18 cellular contexts compared by ENCODE assay signal in genomic region chr3:53544357-53544756, GRCh38. TPM values are rescaled to one million over a fixed set of nuclear protein-coding genes. Genes with fewer than 3 reads are reported as not detected.
DNase-seq lines count a peak whose midpoint lies in the region; FAIRE-seq and TF ChIP-seq lines count a peak whose summit lies in the region.
"Had no signal": no experiment of that assay in that cellular context is flagged by ENCODE, and none has a peak within 500 bp of the region (broad histone marks: within the 10 kb centered on the region; RNA-seq: fewer than 3 reads in every experiment).

No MANE protein-coding gene starts in this region.

- H3K4me1 Mint-ChIP-seq in Calu3 (ENCODE audit: low read depth, unreplicated experiment): peaks cover 17% of the 10 kb centered on the region

- no peaks in the 10 kb centered on the region for H3K4me1 ChIP-seq in mesenchymal stem cell (ENCODE audit: control insufficient read depth, insufficient read depth, low read depth, low read length)
- H3K4me1 ChIP-seq in uterus: no peaks in the 10 kb centered on the region
- H3K4me1 ChIP-seq: Peyer's patch had no signal

- H3K27ac ChIP-seq in mesenchymal stem cell (ENCODE audit: low read length, poor library complexity, severe bottlenecking) (no peak overlapping the region), uterus (peak overlapping the region in 1 of 2 donors; percentile 64)
- H3K27ac ChIP-seq: Peyer's patch had no signal

- H3K27me3 ChIP-seq in mesenchymal stem cell (ENCODE audit: control insufficient read depth in 1 of 2, insufficient read depth in 1 of 2, low read length in 2 of 2) (peaks cover 0 to 5% of the 10 kb centered on the region in 2 experiments), uterus (no peaks in the 10 kb centered on the region)
- H3K27me3 ChIP-seq: Peyer's patch had no signal

- H4K8ac ChIP-seq in mesenchymal stem cell (ENCODE audit: low read length): no peak overlapping the region

- H3K36me3 ChIP-seq in mesenchymal stem cell (ENCODE audit: control insufficient read depth in 1 of 2, insufficient read depth in 2 of 2, low read depth in 1 of 2, low read length in 2 of 2) (no peaks in the 10 kb centered on the region), uterus (no peaks in the 10 kb centered on the region)
- H3K36me3 ChIP-seq: Peyer's patch had no signal

- no peak overlapping the region for H2AK5ac ChIP-seq in mesenchymal stem cell (ENCODE audit: low read length, severe bottlenecking)

- no peaks in the 10 kb centered on the region for H3K9me3 ChIP-seq in mesenchymal stem cell (ENCODE audit: control insufficient read depth, low read length)
- no peaks in the 10 kb centered on the region for H3K9me3 ChIP-seq in uterus
- H3K9me3 ChIP-seq: Peyer's patch had no signal

- intact Hi-C loops in Calu3 (cut with micrococcal nuclease; ENCODE audit: unreplicated experiment): no loop called here
- intact Hi-C loops in uterus (cut with DNase I; ENCODE audit: low total_unique reads): no loop called here

- no peak overlapping the region for H3K14ac ChIP-seq in mesenchymal stem cell (ENCODE audit: low read length in 2 of 2)

- H3K18ac ChIP-seq in mesenchymal stem cell (ENCODE audit: low read depth in 1 of 2, low read length in 2 of 2): no peak overlapping the region

- no peak overlapping the region for H2BK5ac ChIP-seq in mesenchymal stem cell (ENCODE audit: low read depth, low read length, poor library complexity, severe bottlenecking)

- CTCF ChIA-PET in Calu3 (lab: Charles Lee): interaction anchor here (1.2 kb wide), 1 partner anchor 86 kb away, joined by 3 read pairs; no protein-coding TSS in a partner anchor

- no peak overlapping the region for H3K4me3 Mint-ChIP-seq in Calu3 (ENCODE audit: low read depth, unreplicated experiment)
- H3K4me3 Mint-ChIP-seq: CD8-positive, alpha-beta T cell; H9 had no signal

- WGBS in mesenchymal stem cell: 88% methylated on average over 3 of the region's 3 CpGs

- DNase-seq in Calu3: peak; percentile 33
- no peak for DNase-seq in GM18507 (ENCODE audit: extremely low spot score, insufficient read length, low read depth)
- peak; percentile 14 for DNase-seq in astrocyte of the hippocampus (ENCODE audit: low read depth, low spot score)
- peak; percentile 2 for DNase-seq in glomerular visceral epithelial cell (ENCODE audit: extremely low spot score)
- no peak for DNase-seq in mesenchymal stem cell
- DNase-seq in amygdala (lab: John Stamatoyannopoulos, UW): no peak
- DNase-seq in uterus: no peak
- DNase-seq: CD8-positive, alpha-beta T cell; DMS153; H9; IMR-90; Kasumi-1; MV-4-11; NCI-H1417 treated with DMSO at 0.1 percent for 48 hours; NCI-H2029 treated with DMSO at 0.1 percent for 48 hours; NCI-H510A treated with DMSO at 0.1 percent for 48 hours; Peyer's patch; SIG-M5 had no signal

- no peaks in the 10 kb centered on the region for H3K36me3 Mint-ChIP-seq in Calu3 (ENCODE audit: insufficient read depth, unreplicated experiment)
- H3K36me3 Mint-ChIP-seq: CD8-positive, alpha-beta T cell had no signal

- H2AFZ ChIP-seq in mesenchymal stem cell (ENCODE audit: low read depth, low read length): no peak overlapping the region

- no peaks in the 10 kb centered on the region for H3K9me3 Mint-ChIP-seq in Calu3 (ENCODE audit: low read depth, unreplicated experiment)
- H3K9me3 Mint-ChIP-seq: CD8-positive, alpha-beta T cell; H9 had no signal

- H2BK12ac ChIP-seq in mesenchymal stem cell (ENCODE audit: low read length in 2 of 2): no peak overlapping the region

- H2BK120ac ChIP-seq in mesenchymal stem cell (ENCODE audit: low read depth, low read length): no peak overlapping the region

- no peak overlapping the region for H3K9ac ChIP-seq in mesenchymal stem cell (ENCODE audit: low read length)

- TF ChIP-seq POLR2A in uterus (IDR thresholded peaks at IDR 0.05): no peak

- FAIRE-seq in GM18507 (lab: Jason Lieb, UNC): peak; percentile 52

- H3K27ac Mint-ChIP-seq in Calu3 (ENCODE audit: unreplicated experiment): peak overlapping the region; percentile 48
- H3K27ac Mint-ChIP-seq: CD8-positive, alpha-beta T cell had no signal

- H3K4me3 ChIP-seq in mesenchymal stem cell (ENCODE audit: insufficient read depth in 1 of 2, low read depth in 1 of 2, low read length in 2 of 2) (no peak overlapping the region), uterus (no peak overlapping the region)
- H3K4me3 ChIP-seq: Peyer's patch had no signal

- no peaks in the 10 kb centered on the region for H3K27me3 Mint-ChIP-seq in Calu3 (ENCODE audit: unreplicated experiment)

- no peak overlapping the region for H2BK15ac ChIP-seq in mesenchymal stem cell (ENCODE audit: low read depth, poor library complexity, severe bottlenecking)

- no peak overlapping the region for H3K4ac ChIP-seq in mesenchymal stem cell (ENCODE audit: low read depth in 1 of 2, low read length in 2 of 2)

- no peak overlapping the region for H3K4me2 ChIP-seq in mesenchymal stem cell (ENCODE audit: low read length, poor library complexity, severe bottlenecking)

- H3K79me1 ChIP-seq in mesenchymal stem cell (replicated peaks; ENCODE audit: low read length, poor library complexity, severe bottlenecking): no peaks in the 10 kb centered on the region

- no TSS peak for BruUV-seq in Calu3 (replicated peaks; lab: Mats Ljungman, UMichigan)

- no peak for TF ChIP-seq CTCF in Calu3 (IDR thresholded peaks at IDR 0.05; ENCODE audit: unreplicated experiment)
- TF ChIP-seq CTCF in uterus (IDR thresholded peaks at IDR 0.05): no peak

- H4K91ac ChIP-seq in mesenchymal stem cell (ENCODE audit: low read length): no peak overlapping the region

- no peak overlapping the region for H3K23ac ChIP-seq in mesenchymal stem cell (ENCODE audit: low read length in 2 of 2)

RNA-seq across cellular contexts. Expression of gene CACNA1D, which starts 49.9 kb away (rescaled TPM):
- total RNA-seq in Calu3 (2022): 36.3 and 48.3 TPM in 2 replicates
- polyA plus RNA-seq in mesenchymal stem cell (2013, experiment 1 of 2): not detected
- not detected for polyA plus RNA-seq in mesenchymal stem cell (2013, experiment 2 of 2)
- 10 to 100 TPM in 3 of 4 donors, under 1 TPM in 1; 0.88 to 97.5 (median 63.4) TPM for total RNA-seq in uterus
- total RNA-seq: CD8-positive, alpha-beta T cell; IMR-90 had no signal

Comparison
In these comparisons a context has a peak if more than half of its experiments do, and no peak if none do; other contexts are left out.
1. DNase-seq: peak in Calu3 (single experiment), astrocyte of the hippocampus (single experiment) and glomerular visceral epithelial cell (single experiment); none in GM18507 (single experiment), mesenchymal stem cell (single experiment), amygdala (0 of 56) and uterus (0 of 2).